ENCODE assay signal across 1 cellular context in genomic region chr15:78299302-78300102, GRCh38.
TF ChIP-seq lines count a peak whose summit lies in the region.

SKIC8 (minus strand) TSS chr15:78299609; CDS start chr15:78295686, 3,923 bp downstream.

TF ChIP-seq in HepG2, 621 proteins besides CTCF, POLR2A, EP300 and RAD21 (continued from another document and continues in another):
- TF ChIP-seq HIC2 (CRISPR knock-in tag; IDR thresholded peaks at IDR 0.05; ENCODE audit: low read depth) (no peak), ZFP91 (CRISPR knock-in tag; IDR thresholded peaks at IDR 0.05; ENCODE audit: borderline replicate concordance) (peak; percentile 61; the same call in 1 of the 2 replicates), ZNF547 (CRISPR knock-in tag; IDR thresholded peaks at IDR 0.05) (peak; percentile 55; the same call in 1 of the 2 replicates), IRF9 (CRISPR knock-in tag; IDR thresholded peaks at IDR 0.05; ENCODE audit: borderline replicate concordance) (0 out of 2 replicates have a peak, but pooled peaks have one; percentile 78), ZNF253 (CRISPR knock-in tag; IDR thresholded peaks at IDR 0.05; ENCODE audit: borderline replicate concordance) (no peak), HNF1B (CRISPR knock-in tag; IDR thresholded peaks at IDR 0.05) (peak; percentile 75), CREBL2 (CRISPR knock-in tag; IDR thresholded peaks at IDR 0.05; ENCODE audit: borderline replicate concordance) (peak; percentile 67; the same call in 1 of the 2 replicates), YEATS2 (CRISPR knock-in tag; IDR thresholded peaks at IDR 0.05; ENCODE audit: borderline replicate concordance) (peak; percentile 91), ZNF430 (CRISPR knock-in tag; IDR thresholded peaks at IDR 0.05) (peak; percentile 70; the same call in 1 of the 2 replicates), RELA (CRISPR knock-in tag; IDR thresholded peaks at IDR 0.05) (0 out of 2 replicates have a peak, but pooled peaks have one; percentile 27), IRF2 (CRISPR knock-in tag; IDR thresholded peaks at IDR 0.05) (peak; percentile 72; the same call in 1 of the 2 replicates), BORCS8-MEF2B (CRISPR knock-in tag; IDR thresholded peaks at IDR 0.05) (peak; percentile 47; the same call in 1 of the 2 replicates), AHR (CRISPR knock-in tag; IDR thresholded peaks at IDR 0.05) (0 out of 2 replicates have a peak, but pooled peaks have one; percentile 57), ZSCAN30 (CRISPR knock-in tag; IDR thresholded peaks at IDR 0.05) (no peak), FOSL1 (CRISPR knock-in tag; IDR thresholded peaks at IDR 0.05; ENCODE audit: borderline replicate concordance) (no peak), RORA (CRISPR knock-in tag; IDR thresholded peaks at IDR 0.05) (no peak), RBM39 (IDR thresholded peaks at IDR 0.05; ENCODE audit: low read depth, low read length, poor library complexity, severe bottlenecking) (no peak), CSRNP2 (CRISPR knock-in tag; conservative IDR thresholded peaks at IDR 0.05; ENCODE audit: low read depth) (no peak), KLF13 (CRISPR knock-in tag; IDR thresholded peaks at IDR 0.05) (peak; percentile 54; the same call in 1 of the 2 replicates), HOXA9 (CRISPR knock-in tag; IDR thresholded peaks at IDR 0.05; ENCODE audit: borderline replicate concordance) (no peak), HNRNPK (IDR thresholded peaks at IDR 0.05; ENCODE audit: low read depth, low read length, poor library complexity, severe bottlenecking) (peak; percentile 84), ZNF850 (CRISPR knock-in tag; conservative IDR thresholded peaks at IDR 0.05) (no peak), SAFB2 (CRISPR knock-in tag; IDR thresholded peaks at IDR 0.05; ENCODE audit: borderline replicate concordance, low read depth) (0 out of 2 replicates have a peak, but pooled peaks have one; percentile 66), DZIP1 (CRISPR knock-in tag; IDR thresholded peaks at IDR 0.05) (no peak), JUNB (CRISPR knock-in tag; IDR thresholded peaks at IDR 0.05; ENCODE audit: borderline replicate concordance) (no peak), HINFP (CRISPR knock-in tag; IDR thresholded peaks at IDR 0.05; ENCODE audit: low read depth) (peak; percentile 72), CHD2 (IDR thresholded peaks at IDR 0.05; ENCODE audit: low read depth, low read length) (peak; percentile 48), PBX2 (CRISPR knock-in tag; IDR thresholded peaks at IDR 0.05) (no peak), ZNF496 (CRISPR knock-in tag; IDR thresholded peaks at IDR 0.05; ENCODE audit: insufficient replicate concordance) (no peak), NCOR1 (IDR thresholded peaks at IDR 0.05; ENCODE audit: borderline replicate concordance, low read length) (peak; percentile 22; the same call in 1 of the 2 replicates), DR1 (CRISPR knock-in tag; IDR thresholded peaks at IDR 0.05) (peak; percentile 61; the same call in 1 of the 2 replicates), RNF2 (conservative IDR thresholded peaks at IDR 0.05; ENCODE audit: low read depth) (0 out of 2 replicates have a peak, but pooled peaks have one; percentile 19), ZMYM2 (CRISPR knock-in tag; IDR thresholded peaks at IDR 0.05) (peak; percentile 54; the same call in 1 of the 2 replicates), ASH2L (IDR thresholded peaks at IDR 0.05; ENCODE audit: insufficient read length, low read depth, low read length) (peak; percentile 64), HDAC1 (CRISPR knock-in tag; IDR thresholded peaks at IDR 0.05) (peak; percentile 98), PHF21A (CRISPR knock-in tag; IDR thresholded peaks at IDR 0.05) (peak; percentile 67; the same call in 1 of the 2 replicates), KDM3A (CRISPR knock-in tag; IDR thresholded peaks at IDR 0.05; ENCODE audit: low read depth) (peak; percentile 61; the same call in 1 of the 2 replicates), ZSCAN31 (CRISPR knock-in tag; IDR thresholded peaks at IDR 0.05; ENCODE audit: low read depth) (peak; percentile 52; the same call in 1 of the 2 replicates), MIER2 (CRISPR knock-in tag; IDR thresholded peaks at IDR 0.05) (no peak), ATF7 (IDR thresholded peaks at IDR 0.05) (no peak), ATF7 (CRISPR knock-in tag; IDR thresholded peaks at IDR 0.05) (peak; percentile 60; the same call in 1 of the 2 replicates), ZBTB38 (CRISPR knock-in tag; IDR thresholded peaks at IDR 0.05) (peak; percentile 64), DBP (CRISPR knock-in tag; IDR thresholded peaks at IDR 0.05; ENCODE audit: not compliant biosample characterization) (no peak), ATF7-NPFF (CRISPR knock-in tag; IDR thresholded peaks at IDR 0.05; ENCODE audit: low read depth) (0 out of 2 replicates have a peak, but pooled peaks have one; percentile 42), SRY (CRISPR knock-in tag; IDR thresholded peaks at IDR 0.05) (peak; percentile 82; the same call in 1 of the 2 replicates), ZNF280B (CRISPR knock-in tag; IDR thresholded peaks at IDR 0.05; ENCODE audit: borderline replicate concordance) (peak; percentile 58; the same call in 1 of the 2 replicates), ZNF136 (CRISPR knock-in tag; IDR thresholded peaks at IDR 0.05; ENCODE audit: low read depth) (no peak), NBN (conservative IDR thresholded peaks at IDR 0.05) (no peak), XRCC5 (optimal IDR thresholded peaks at IDR 0.05; ENCODE audit: low read length) (peak; percentile 68)
